ENCODE assay signal across 11 cellular contexts in the genomic region with DNA sequence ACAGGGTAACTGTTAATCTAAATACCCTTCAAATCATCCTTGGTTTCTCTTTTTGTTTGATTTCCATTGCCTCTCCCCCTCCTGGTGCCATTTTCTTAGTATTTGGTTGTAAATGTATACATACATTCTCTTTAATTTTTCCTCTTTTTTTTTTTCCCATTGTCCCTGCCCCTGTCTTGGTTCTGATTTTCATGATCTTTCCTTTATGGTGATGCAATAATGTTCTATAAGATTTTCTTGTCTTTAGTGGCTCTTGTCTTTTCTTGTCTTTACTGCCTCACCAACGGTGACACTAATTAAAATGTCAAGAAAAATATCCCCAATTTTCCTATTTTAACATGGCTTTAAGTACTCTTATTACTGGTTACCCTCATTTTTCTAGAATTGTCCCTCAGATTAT.
"Had no signal": no experiment of that assay in that cellular context is flagged by ENCODE, and none has a peak within 500 bp of the region (broad histone marks: within the 10 kb centered on the region; RNA-seq: fewer than 3 reads in every experiment).

No MANE protein-coding gene starts in this region.

- H3K36me3 ChIP-seq: HAP-1 had no signal

- H3K9me3 Mint-ChIP-seq: GM23338, HFFc6 had no signal

- H3K27ac Mint-ChIP-seq: GM23338, H9, HFFc6 had no signal

- H3K4me2 ChIP-seq: GM23338 had no signal

- H3K9ac ChIP-seq: GM23248 had no signal

- H3K27ac ChIP-seq: GM23248 had no signal

- H3K4me3 ChIP-seq: GM23248, GM23338, HAP-1 had no signal

- H3K9me3 ChIP-seq: HAP-1 had no signal

- FAIRE-seq: H1, H54 had no signal

- DNase-seq: GM23248, GOT3, H7, H9, HCEC 1CT, HFFc6 had no signal

- H2AFZ ChIP-seq: GM23248, GM23338 had no signal

- H3K4me3 Mint-ChIP-seq: GM23338, H9, HFFc6 had no signal

- H3K4me1 Mint-ChIP-seq: GM23338 had no signal

- ATAC-seq: GM23338, HCT116 had no signal
